In genomic region chr15:100349696-100350433, GRCh38 we compare ENCODE assay signal across 8 cellular contexts. TPM values are rescaled to one million over a fixed set of nuclear protein-coding genes. Genes with fewer than 3 reads are reported as not detected.
DNase-seq lines count a peak whose midpoint lies in the region; ATAC-seq and TF ChIP-seq lines count a peak whose summit lies in the region.

No MANE protein-coding gene starts in this region.

- peak overlapping the region; percentile 83 for H3K4me3 ChIP-seq in colonic mucosa

- TF ChIP-seq CTCF in colonic mucosa (IDR thresholded peaks at IDR 0.05) = peak; percentile 72

- no peaks in the 10 kb centered on the region for H3K27me3 ChIP-seq in colonic mucosa

- H3K27ac ChIP-seq in colonic mucosa = peak overlapping the region; percentile 84

- H3K9ac ChIP-seq in colonic mucosa (ENCODE audit: low read depth in 2 of 2, low read length in 2 of 2) = peak overlapping the region; percentile 75 to 97

- H3K9me3 ChIP-seq in colonic mucosa = no peaks in the 10 kb centered on the region

- H3K4me1 ChIP-seq in colonic mucosa = peaks cover 4% of the 10 kb centered on the region

- ATAC-seq in GM18861 (IDR thresholded peaks at IDR 0.05; ENCODE audit: unreplicated experiment) (peak; percentile 87), HG03108 (IDR thresholded peaks at IDR 0.05; ENCODE audit: unreplicated experiment) (peak; percentile 80), left colon (peak; percentile 94)

- no peaks in the 10 kb centered on the region for H3K36me3 ChIP-seq in colonic mucosa

- DNase-seq in AG08395 (ENCODE audit: low spot score) = peak; percentile 93
- DNase-seq in NCI-H446 (lab: John Stamatoyannopoulos, UW) = peak; percentile 38 to 80
- peak; percentile 92 for DNase-seq in activated CD4-positive, alpha-beta T cell treated with anti-CD3 and anti-CD28 coated beads for 48 hours
- peak; percentile 96 for DNase-seq in colonic mucosa
- DNase-seq in left colon = peak; percentile 91 to 95
- peak; percentile 77 to 83 (median 80) for DNase-seq in stimulated activated CD4-positive, alpha-beta T cell treated with anti-CD3 and anti-CD28 coated beads, Interleukin-1b, Interleukin-23, amount 100 ng/mL, for 24 hours (ENCODE audit: low read depth in 4 of 4, low spot score in 1 of 4)

- intact Hi-C loops in colonic mucosa (cut with DNase I) (loop anchor here (2.0 to 5.0 kb wide), 2 partner anchors 33 to 217 kb away; no protein-coding TSS in a partner anchor), left colon (cut with DNase I, micrococcal nuclease) (loop anchor here in 1 of 2 donors (5.0 to 10.0 kb wide), 2 partner anchors 222 to 415 kb away; no protein-coding TSS in a partner anchor)

RNA-seq across cellular contexts. Expression of gene ADAMTS17, which starts 8.1 kb away (rescaled TPM):
- total RNA-seq in colonic mucosa (1 to 10 TPM; 4.2 to 8.3 TPM), left colon (1 to 10 TPM; 5.9 to 7.4 TPM)

Comparison
In these comparisons a context has a peak if more than half of its experiments do, and no peak if none do; other contexts are left out.
1. Peak in every context shown above with its lines: DNase-seq, ATAC-seq, H3K4me3 ChIP-seq and H3K27ac ChIP-seq.